19 cellular contexts compared by ENCODE assay signal in the genomic region with DNA sequence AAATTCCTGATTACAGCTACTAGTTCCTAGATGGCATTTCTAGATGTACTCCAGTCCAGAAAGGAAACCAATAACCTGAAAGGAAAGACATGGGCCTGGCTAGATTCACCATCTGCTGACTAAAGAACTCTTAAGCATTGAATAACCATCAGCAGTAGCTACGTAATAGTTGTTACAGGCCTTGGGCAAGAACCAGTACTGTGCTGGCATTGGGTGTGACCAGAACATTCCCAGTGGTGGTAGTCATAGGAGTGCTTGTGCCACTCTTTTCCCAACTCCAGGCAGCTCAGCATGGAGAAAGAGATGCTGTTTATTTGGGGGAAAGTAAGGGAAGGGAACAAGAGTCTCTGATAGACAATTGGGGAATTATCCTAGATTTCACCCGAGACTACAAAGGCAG.
DNase-seq lines count a peak whose midpoint lies in the region; TF ChIP-seq lines count a peak whose summit lies in the region.
"Had no signal": no experiment of that assay in that cellular context is flagged by ENCODE, and none has a peak within 500 bp of the region (broad histone marks: within the 10 kb centered on the region; RNA-seq: fewer than 3 reads in every experiment).

No MANE protein-coding gene starts in this region.

- H3K27me3 Mint-ChIP-seq in activated naive CD4-positive, alpha-beta T cell treated with anti-CD3 and anti-CD28 coated beads, Interleukin-2, amount 10 ng/mL, durations not matched to agents 7 days and 5 days = no peaks in the 10 kb centered on the region
- H3K27me3 Mint-ChIP-seq: activated CD4-positive, alpha-beta T cell treated with anti-CD3 and anti-CD28 coated beads for 36 hours; activated naive CD8-positive, alpha-beta T cell treated with anti-CD3 and anti-CD28 coated beads, Interleukin-2, amount 50 U/mL, for 24 hours; activated T-cell treated with anti-CD3 and anti-CD28 coated beads, Interleukin-2, amount 50 U/mL, for 24 hours; stimulated activated memory B cell treated with anti-CD40 and anti-IgM and Interleukin-4, amounts not matched to agents 10 μg/mL and 1 μg/mL and 100 μg/mL, for 72 hours; type B pancreatic cell had no signal

- DNase-seq in ACHN (peak; percentile 56), HS-27A (ENCODE audit: low read depth) (peak; percentile 75), astrocyte of the spinal cord (ENCODE audit: low read depth, low spot score) (peak; percentile 13), iris pigment epithelial cell (ENCODE audit: low read depth) (peak; percentile 63), putamen (ENCODE audit: low spot score) (no peak), RKO (ENCODE audit: low spot score) (no peak), activated T-cell treated with anti-CD3 and anti-CD28 coated beads for 4 hours (no peak)
- no peak for DNase-seq in activated naive CD4-positive, alpha-beta T cell treated with anti-CD3 and anti-CD28 coated beads, Interleukin-2, amount 10 ng/mL, durations not matched to agents 7 days and 5 days
- DNase-seq: activated CD4-positive, alpha-beta T cell treated with anti-CD3 and anti-CD28 coated beads for 36 hours; activated naive CD8-positive, alpha-beta T cell treated with anti-CD3 and anti-CD28 coated beads, Interleukin-2, amount 50 U/mL, for 24 hours; activated T-cell treated with anti-CD3 and anti-CD28 coated beads, Interleukin-2, amount 50 U/mL, for 24 hours; cortex of kidney; esophagus squamous epithelium; GOT3; NCI-H510A treated with DMSO at 0.1 percent for 48 hours; Peyer's patch; T-helper 1 cell had no signal

- H3K4me1 Mint-ChIP-seq in activated naive CD4-positive, alpha-beta T cell treated with anti-CD3 and anti-CD28 coated beads, Interleukin-2, amount 10 ng/mL, durations not matched to agents 7 days and 5 days = no peaks in the 10 kb centered on the region
- H3K4me1 Mint-ChIP-seq: activated CD4-positive, alpha-beta T cell treated with anti-CD3 and anti-CD28 coated beads for 36 hours; activated naive CD8-positive, alpha-beta T cell treated with anti-CD3 and anti-CD28 coated beads, Interleukin-2, amount 50 U/mL, for 24 hours; stimulated activated memory B cell treated with anti-CD40 and anti-IgM and Interleukin-4, amounts not matched to agents 10 μg/mL and 1 μg/mL and 100 μg/mL, for 72 hours had no signal

- H3K36me3 Mint-ChIP-seq in activated naive CD4-positive, alpha-beta T cell treated with anti-CD3 and anti-CD28 coated beads, Interleukin-2, amount 10 ng/mL, durations not matched to agents 7 days and 5 days = no peaks in the 10 kb centered on the region
- H3K36me3 Mint-ChIP-seq: stimulated activated memory B cell treated with anti-CD40 and anti-IgM and Interleukin-4, amounts not matched to agents 10 μg/mL and 1 μg/mL and 100 μg/mL, for 72 hours; type B pancreatic cell had no signal

- H3K9me3 Mint-ChIP-seq in activated naive CD4-positive, alpha-beta T cell treated with anti-CD3 and anti-CD28 coated beads, Interleukin-2, amount 10 ng/mL, durations not matched to agents 7 days and 5 days = no peaks in the 10 kb centered on the region
- H3K9me3 Mint-ChIP-seq: type B pancreatic cell had no signal

- in situ Hi-C loops in ACHN (cut with HindIII; ENCODE audit: low pct_ligation_motif_present, low pct_unique_long_range_greater_than_20kb, low sequenced_read_pairs) (no loop called here), astrocyte of the spinal cord (cut with HindIII; ENCODE audit: low sequenced_read_pairs) (no loop called here)

- TF ChIP-seq CTCF in astrocyte of the spinal cord (IDR thresholded peaks at IDR 0.05; ENCODE audit: low read depth, low read length) = no peak

- CTCF ChIA-PET in activated naive CD4-positive, alpha-beta T cell treated with anti-CD3 and anti-CD28 coated beads, Interleukin-2, amount 10 ng/mL, durations not matched to agents 7 days and 5 days (lab: Charles Lee) = no interaction called here

- no peak overlapping the region for H3K27ac Mint-ChIP-seq in activated naive CD4-positive, alpha-beta T cell treated with anti-CD3 and anti-CD28 coated beads, Interleukin-2, amount 10 ng/mL, durations not matched to agents 7 days and 5 days
- H3K27ac Mint-ChIP-seq: activated CD4-positive, alpha-beta T cell treated with anti-CD3 and anti-CD28 coated beads for 36 hours; activated naive CD8-positive, alpha-beta T cell treated with anti-CD3 and anti-CD28 coated beads, Interleukin-2, amount 50 U/mL, for 24 hours; activated T-cell treated with anti-CD3 and anti-CD28 coated beads, Interleukin-2, amount 50 U/mL, for 24 hours; stimulated activated memory B cell treated with anti-CD40 and anti-IgM and Interleukin-4, amounts not matched to agents 10 μg/mL and 1 μg/mL and 100 μg/mL, for 72 hours; type B pancreatic cell had no signal

- no peak overlapping the region for H3K4me3 ChIP-seq in astrocyte of the spinal cord (ENCODE audit: low read depth, low read length)
- H3K4me3 ChIP-seq: esophagus squamous epithelium, Peyer's patch had no signal

- no peak overlapping the region for H3K4me3 Mint-ChIP-seq in activated naive CD4-positive, alpha-beta T cell treated with anti-CD3 and anti-CD28 coated beads, Interleukin-2, amount 10 ng/mL, durations not matched to agents 7 days and 5 days
- H3K4me3 Mint-ChIP-seq: activated CD4-positive, alpha-beta T cell treated with anti-CD3 and anti-CD28 coated beads for 36 hours; activated naive CD8-positive, alpha-beta T cell treated with anti-CD3 and anti-CD28 coated beads, Interleukin-2, amount 50 U/mL, for 24 hours; activated T-cell treated with anti-CD3 and anti-CD28 coated beads, Interleukin-2, amount 50 U/mL, for 24 hours; stimulated activated memory B cell treated with anti-CD40 and anti-IgM and Interleukin-4, amounts not matched to agents 10 μg/mL and 1 μg/mL and 100 μg/mL, for 72 hours; type B pancreatic cell had no signal

Comparison
In these comparisons a context has a peak if more than half of its experiments do, and no peak if none do; other contexts are left out.
1. DNase-seq: peak in ACHN (single experiment), HS-27A (single experiment), astrocyte of the spinal cord (single experiment) and iris pigment epithelial cell (single experiment); none in putamen (single experiment), RKO (single experiment), activated T-cell treated with anti-CD3 and anti-CD28 coated beads for 4 hours (single experiment) and activated naive CD4-positive, alpha-beta T cell treated with anti-CD3 and anti-CD28 coated beads, Interleukin-2, amount 10 ng/mL, durations not matched to agents 7 days and 5 days (single experiment).